Comparison of ENCODE assay signal across 19 cellular contexts in genomic region chr2:102601730-102602129, GRCh38. TPM values are rescaled to one million over a fixed set of nuclear protein-coding genes. Genes with fewer than 3 reads are reported as not detected.
DNase-seq lines count a peak whose midpoint lies in the region; ATAC-seq and TF ChIP-seq lines count a peak whose summit lies in the region.
"Had no signal": no experiment of that assay in that cellular context is flagged by ENCODE, and none has a peak within 500 bp of the region (broad histone marks: within the 10 kb centered on the region; RNA-seq: fewer than 3 reads in every experiment).

No MANE protein-coding gene starts in this region.

- no peak for TF ChIP-seq POLR2A in upper lobe of left lung (IDR thresholded peaks at IDR 0.05)

- WGBS in upper lobe of left lung, 2 donors, result 83 to 86% methylated on average over 2 of the region's 2 CpGs

- ATAC-seq in GM18520 (IDR thresholded peaks at IDR 0.05; ENCODE audit: unreplicated experiment) (peak; percentile 57), GM21390 (IDR thresholded peaks at IDR 0.05; ENCODE audit: unreplicated experiment) (peak; percentile 71), HG03432 (IDR thresholded peaks at IDR 0.05; ENCODE audit: unreplicated experiment) (peak; percentile 72), upper lobe of left lung (ENCODE audit: low FRiP score in 2 of 2) (no peak), GM18868 (IDR thresholded peaks at IDR 0.05; ENCODE audit: unreplicated experiment) (no peak)
- ATAC-seq: GM23338, HCT116, Panc1 had no signal

- no peak for TF ChIP-seq EP300 in upper lobe of left lung (IDR thresholded peaks at IDR 0.05)

- H3K9me3 ChIP-seq in upper lobe of left lung, result no peaks in the 10 kb centered on the region

- peak; percentile 47 for DNase-seq in myocyte (ENCODE audit: low read depth)
- DNase-seq in upper lobe of left lung, result no peak
- DNase-seq in amniotic stem cell (lab: John Stamatoyannopoulos, UW), result no peak
- DNase-seq: DND-41, IMR-90, Kasumi-1, NCI-H1417, NCI-H187 treated with DMSO at 0.1 percent for 48 hours, NCI-H2171, NCI-H446 treated with DMSO at 0.1 percent for 48 hours, NCI-H748 treated with DMSO at 0.1 percent for 48 hours had no signal

- peaks cover 0 to 6% (median 0%) of the 10 kb centered on the region in 4 donors for H3K4me1 ChIP-seq in upper lobe of left lung

- TF ChIP-seq CTCF in upper lobe of left lung (IDR thresholded peaks at IDR 0.05), result no peak

- H3K36me3 ChIP-seq in upper lobe of left lung, result no peaks in the 10 kb centered on the region

- H3K4me3 ChIP-seq in upper lobe of left lung, result no peak overlapping the region
- H3K4me3 ChIP-seq: GM23338 had no signal

- no peaks in the 10 kb centered on the region for H3K27me3 ChIP-seq in upper lobe of left lung

- H3K27ac ChIP-seq in upper lobe of left lung, result no peak overlapping the region
- H3K27ac ChIP-seq: C4-2B had no signal

RNA-seq across cellular contexts. Expression of gene SLC9A2, which starts 17.6 kb away (rescaled TPM):
- total RNA-seq in myocyte (0.57 and 0.75 TPM in 2 replicates), upper lobe of left lung (1 to 10 TPM in 1 of 6 donors, under 1 TPM in 3, not detected in 2; 0.30 to 1.1 (median 0.38) TPM)
- 0.10 TPM for polyA plus RNA-seq in myocyte (2012)
- total RNA-seq: IMR-90 had no signal
- polyA plus RNA-seq: IMR-90 had no signal

Comparison
In these comparisons a context has a peak if more than half of its experiments do, and no peak if none do; other contexts are left out.
1. ATAC-seq: peak in GM18520 (single experiment), GM21390 (single experiment) and HG03432 (single experiment); none in upper lobe of left lung (0 of 2) and GM18868 (single experiment).